Comparison of ENCODE assay signal across 15 cellular contexts in the genomic region with DNA sequence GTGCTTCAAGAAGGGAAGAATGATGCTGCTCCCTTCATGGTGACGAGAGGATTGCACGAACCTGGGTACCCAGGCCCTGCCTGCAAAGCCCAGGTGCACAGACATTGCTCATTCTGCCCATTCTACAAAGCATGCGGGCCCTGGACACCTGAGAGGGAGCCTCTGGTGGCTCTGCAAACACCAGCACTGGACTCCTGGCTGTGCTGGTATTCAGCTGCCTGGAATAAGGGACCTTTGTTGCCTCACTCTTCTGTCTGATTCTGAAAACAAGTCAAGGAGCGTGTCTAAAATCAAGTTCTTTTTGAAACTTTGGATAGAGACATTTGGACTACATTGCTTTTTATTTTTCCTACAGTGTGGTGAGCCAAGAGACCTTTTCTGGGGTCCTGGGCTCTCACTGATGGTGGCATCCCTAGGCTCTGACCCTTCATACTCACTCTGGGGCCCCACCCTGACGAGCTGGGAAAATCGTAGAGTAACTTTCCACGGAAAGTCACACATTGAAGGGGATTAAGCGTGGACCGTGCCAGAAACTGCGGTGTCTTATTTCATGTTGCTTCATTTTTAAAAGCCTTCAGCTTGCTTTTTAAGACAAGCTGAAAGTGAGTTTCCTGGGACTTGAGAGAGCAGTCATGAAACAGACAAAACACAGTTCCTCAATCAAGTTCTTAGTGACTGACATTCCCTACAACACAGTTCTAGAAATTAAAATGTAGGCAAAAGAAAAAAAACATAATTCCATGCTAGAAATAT. TPM values are rescaled to one million over a fixed set of nuclear protein-coding genes. Genes with fewer than 3 reads are reported as not detected.
DNase-seq lines count a peak whose midpoint lies in the region; ATAC-seq and TF ChIP-seq lines count a peak whose summit lies in the region.
"Had no signal": no experiment of that assay in that cellular context is flagged by ENCODE, and none has a peak within 500 bp of the region (broad histone marks: within the 10 kb centered on the region; RNA-seq: fewer than 3 reads in every experiment).

No MANE protein-coding gene starts in this region.

- no peak for ATAC-seq in HG03342 (IDR thresholded peaks at IDR 0.05; ENCODE audit: unreplicated experiment)
- no peak for ATAC-seq in GM21528 (IDR thresholded peaks at IDR 0.05; ENCODE audit: low FRiP score, unreplicated experiment)
- ATAC-seq in GM19395 (IDR thresholded peaks at IDR 0.05; ENCODE audit: unreplicated experiment) = no peak
- ATAC-seq: stimulated activated naive CD8-positive, alpha-beta T cell treated with anti-CD3 and anti-CD28 coated beads, Interleukin-15, amount 100 ng/mL, for 72 hours had no signal

- H3K4me3 ChIP-seq in BLaER1 treated with 17β-estradiol and CSF1 and Interleukin-3, amounts not matched to agents 10 nM and 100 nM = no peak overlapping the region
- no peak overlapping the region for H3K4me3 ChIP-seq in brain microvascular endothelial cell (ENCODE audit: low read depth, low read length)
- no peak overlapping the region for H3K4me3 ChIP-seq in smooth muscle cell
- H3K4me3 ChIP-seq: MG63 had no signal

- H2AFZ ChIP-seq in smooth muscle cell (ENCODE audit: low read depth) = no peak overlapping the region

- no peak overlapping the region for H3K9ac ChIP-seq in BLaER1 treated with 17β-estradiol and CSF1 and Interleukin-3, amounts not matched to agents 10 nM and 100 nM
- H3K9ac ChIP-seq in smooth muscle cell (ENCODE audit: low read depth) = peak overlapping the region; percentile 20

- peaks cover 0 to 63% (median 0%) of the 10 kb centered on the region in 11 experiments; a peak in 5 of 22 replicates for H4K20me1 ChIP-seq in BLaER1 treated with 17β-estradiol and CSF1 and Interleukin-3, amounts not matched to agents 10 nM and 100 nM
- H4K20me1 ChIP-seq in smooth muscle cell (ENCODE audit: low read depth) = no peaks in the 10 kb centered on the region

- 37% methylated on average over 10 of the region's 10 CpGs for WGBS in smooth muscle cell (ENCODE audit: low lambda C conversion rate)

- peak overlapping the region in 10 of 11 experiments; percentile 4 to 96 (median 94); a peak in 16 of 22 replicates for H3K4me2 ChIP-seq in BLaER1 treated with 17β-estradiol and CSF1 and Interleukin-3, amounts not matched to agents 10 nM and 100 nM
- peak overlapping the region; percentile 75 for H3K4me2 ChIP-seq in smooth muscle cell

- in situ Hi-C loops in brain microvascular endothelial cell (cut with HindIII; ENCODE audit: low pct_ligation_motif_present, low sequenced_read_pairs) = no loop called here

- no peaks in the 10 kb centered on the region for H3K9me3 ChIP-seq in BLaER1 treated with 17β-estradiol and CSF1 and Interleukin-3, amounts not matched to agents 10 nM and 100 nM (replicated peaks in 1 of 11)
- H3K9me3 ChIP-seq in smooth muscle cell (replicated peaks; ENCODE audit: low read depth) = no peaks in the 10 kb centered on the region
- H3K9me3 ChIP-seq: BE2C, MG63 had no signal

- no peak overlapping the region for H3K27ac ChIP-seq in BLaER1 treated with 17β-estradiol and CSF1 and Interleukin-3, amounts not matched to agents 10 nM and 100 nM
- H3K27ac ChIP-seq in brain microvascular endothelial cell = peak overlapping the region; percentile 98
- H3K27ac ChIP-seq in smooth muscle cell (ENCODE audit: low read depth) = peak overlapping the region; percentile 93

- peaks cover 0 to 83% (median 17%) of the 10 kb centered on the region in 11 experiments; a peak in 16 of 22 replicates for H3K27me3 ChIP-seq in BLaER1 treated with 17β-estradiol and CSF1 and Interleukin-3, amounts not matched to agents 10 nM and 100 nM
- H3K27me3 ChIP-seq in brain microvascular endothelial cell (replicated peaks) (no peaks in the 10 kb centered on the region), smooth muscle cell (ENCODE audit: low read depth) (no peaks in the 10 kb centered on the region)
- H3K27me3 ChIP-seq: BE2C, MG63 had no signal

- H3K36me3 ChIP-seq in BLaER1 treated with 17β-estradiol and CSF1 and Interleukin-3, amounts not matched to agents 10 nM and 100 nM = no peaks in the 10 kb centered on the region
- H3K36me3 ChIP-seq in brain microvascular endothelial cell (replicated peaks) (no peaks in the 10 kb centered on the region), smooth muscle cell (ENCODE audit: low read depth) (no peaks in the 10 kb centered on the region)
- H3K36me3 ChIP-seq: BE2C, MG63 had no signal

- H3K79me2 ChIP-seq in smooth muscle cell (ENCODE audit: low read depth) = no peaks in the 10 kb centered on the region

- H3K4me1 ChIP-seq in BLaER1 treated with 17β-estradiol and CSF1 and Interleukin-3, amounts not matched to agents 10 nM and 100 nM = peaks cover 42 to 84% (median 64%) of the 10 kb centered on the region in 10 experiments
- peaks cover 37% of the 10 kb centered on the region for H3K4me1 ChIP-seq in smooth muscle cell (ENCODE audit: low read depth)

- DNase-seq in brain microvascular endothelial cell = no peak
- peak; percentile 89 for DNase-seq in iris pigment epithelial cell (ENCODE audit: low read depth)
- DNase-seq in smooth muscle cell (lab: John Stamatoyannopoulos, UW; ENCODE audit: unreplicated experiment) = no peak
- no peak for DNase-seq in DMS53 treated with DMSO at 0.1 percent for 48 hours (lab: John Stamatoyannopoulos, UW; ENCODE audit: unreplicated experiment)
- DNase-seq: activated CD8-positive, alpha-beta memory T cell treated with anti-CD3 and anti-CD28 coated beads, Interleukin-2, amount 50 U/mL, for 48 hours; amygdala; BE2C; NCI-H446; stimulated activated CD4-positive, alpha-beta T cell treated with anti-CD3 and anti-CD28 coated beads, Interleukin-2, amount 100 ng/mL, for 24 hours; stimulated activated naive CD8-positive, alpha-beta T cell treated with anti-CD3 and anti-CD28 coated beads, Interleukin-15, amount 100 ng/mL, for 72 hours had no signal

- H3F3A ChIP-seq in smooth muscle cell (ENCODE audit: low read depth) = peaks cover 37% of the 10 kb centered on the region

- no peak for TF ChIP-seq CTCF in brain microvascular endothelial cell (IDR thresholded peaks at IDR 0.05; ENCODE audit: low read depth, low read length, missing control alignments)
- no peak for TF ChIP-seq CTCF in smooth muscle cell (IDR thresholded peaks at IDR 0.05; ENCODE audit: borderline replicate concordance, insufficient read depth, poor library complexity, severe bottlenecking)

RNA-seq across cellular contexts. Expression of gene ABCA4, which starts 24.0 kb away (rescaled TPM):
- total RNA-seq in smooth muscle cell = 0.99 and 1.5 TPM in 2 replicates
- 0.46 and 1.6 TPM in 2 replicates for polyA plus RNA-seq in smooth muscle cell

Comparison
In these comparisons a context has a peak if more than half of its experiments do, and no peak if none do; other contexts are left out.
1. H3K27ac ChIP-seq: peak in brain microvascular endothelial cell (single experiment) and smooth muscle cell (single experiment); none in BLaER1 treated with 17β-estradiol and CSF1 and Interleukin-3, amounts not matched to agents 10 nM and 100 nM (0 of 11).